In the genomic region with DNA sequence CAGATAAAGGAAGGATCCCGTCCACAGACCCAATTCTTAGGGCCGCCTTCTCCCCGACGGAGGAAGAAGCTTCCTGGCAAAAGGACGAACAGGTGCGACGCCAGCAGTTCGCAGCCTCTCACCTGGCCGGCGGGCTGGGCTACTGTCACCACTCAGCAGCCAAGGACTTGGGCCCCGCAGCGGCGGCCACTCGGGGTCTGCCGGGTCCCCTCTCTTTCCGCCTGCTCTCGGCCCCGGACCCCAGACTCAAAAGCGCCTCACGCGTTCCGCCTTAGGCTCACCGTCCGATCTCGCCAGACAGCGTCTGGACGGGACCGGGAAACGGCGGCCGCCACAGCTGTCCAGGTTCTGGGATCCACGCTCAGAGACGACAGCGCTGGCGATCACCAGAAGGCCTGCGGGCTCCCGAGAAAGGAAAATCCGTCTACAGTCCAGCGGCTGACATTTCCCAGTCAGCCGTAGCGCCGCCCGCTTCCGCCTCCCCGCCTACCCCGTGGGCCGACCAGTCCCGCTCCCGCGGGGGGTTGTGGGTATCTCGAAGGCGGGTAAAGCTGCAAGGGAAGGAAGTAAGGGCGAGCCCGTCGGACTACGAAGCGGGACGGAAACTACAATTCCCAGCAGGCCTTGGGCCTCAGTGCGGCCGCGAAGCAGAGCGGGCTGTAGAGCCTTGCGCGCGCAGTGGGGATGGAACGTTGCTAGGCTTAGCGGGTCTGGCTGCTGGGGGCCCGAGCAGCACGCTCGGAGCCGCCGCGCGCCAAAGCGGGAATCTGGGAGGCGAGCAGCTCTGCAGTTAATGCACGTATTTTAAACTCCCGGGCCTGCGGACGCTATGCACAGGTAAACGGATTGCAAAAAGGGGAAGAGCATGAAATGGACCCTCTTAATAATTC, we compare ENCODE assay signal across 1 cellular context.
TF ChIP-seq lines count a peak whose summit lies in the region.

LMBRD2 (minus strand) TSS at position 454 of the 890 bp plus-strand sequence. CDS start 8,538 bp downstream, outside the sequence.
SKP2 (plus strand) TSS at position 678 of the 890 bp plus-strand sequence; CDS start at position 830, 152 bp downstream.

TF ChIP-seq in K562, 482 proteins besides CTCF, POLR2A, EP300 and RAD21 (continued from another document and continues in another):
- TF ChIP-seq, protein P1, sequence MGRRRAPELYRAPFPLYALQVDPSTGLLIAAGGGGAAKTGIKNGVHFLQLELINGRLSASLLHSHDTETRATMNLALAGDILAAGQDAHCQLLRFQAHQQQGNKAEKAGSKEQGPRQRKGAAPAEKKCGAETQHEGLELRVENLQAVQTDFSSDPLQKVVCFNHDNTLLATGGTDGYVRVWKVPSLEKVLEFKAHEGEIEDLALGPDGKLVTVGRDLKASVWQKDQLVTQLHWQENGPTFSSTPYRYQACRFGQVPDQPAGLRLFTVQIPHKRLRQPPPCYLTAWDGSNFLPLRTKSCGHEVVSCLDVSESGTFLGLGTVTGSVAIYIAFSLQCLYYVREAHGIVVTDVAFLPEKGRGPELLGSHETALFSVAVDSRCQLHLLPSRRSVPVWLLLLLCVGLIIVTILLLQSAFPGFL (CRISPR knock-in tag; IDR thresholded peaks at IDR 0.05), result peak; percentile 83; the same call in 1 of the 2 replicates
- peak; percentile 99 for TF ChIP-seq ZNF143 (CRISPR knock-in tag; IDR thresholded peaks at IDR 0.05)
- peak; percentile 89 for TF ChIP-seq GABPA (tag; conservative IDR thresholded peaks at IDR 0.05; ENCODE audit: low read depth)
- TF ChIP-seq GTF2A2 (tag; IDR thresholded peaks at IDR 0.05), result no peak
- TF ChIP-seq CEBPZ (IDR thresholded peaks at IDR 0.05; ENCODE audit: borderline replicate concordance, low read depth, low read length), result no peak
- TF ChIP-seq CBFA2T3 (IDR thresholded peaks at IDR 0.05), result no peak
- TF ChIP-seq DEAF1 (CRISPR knock-in tag; IDR thresholded peaks at IDR 0.05), result no peak
- no peak for TF ChIP-seq HDGF (IDR thresholded peaks at IDR 0.05)
- TF ChIP-seq, protein P2, sequence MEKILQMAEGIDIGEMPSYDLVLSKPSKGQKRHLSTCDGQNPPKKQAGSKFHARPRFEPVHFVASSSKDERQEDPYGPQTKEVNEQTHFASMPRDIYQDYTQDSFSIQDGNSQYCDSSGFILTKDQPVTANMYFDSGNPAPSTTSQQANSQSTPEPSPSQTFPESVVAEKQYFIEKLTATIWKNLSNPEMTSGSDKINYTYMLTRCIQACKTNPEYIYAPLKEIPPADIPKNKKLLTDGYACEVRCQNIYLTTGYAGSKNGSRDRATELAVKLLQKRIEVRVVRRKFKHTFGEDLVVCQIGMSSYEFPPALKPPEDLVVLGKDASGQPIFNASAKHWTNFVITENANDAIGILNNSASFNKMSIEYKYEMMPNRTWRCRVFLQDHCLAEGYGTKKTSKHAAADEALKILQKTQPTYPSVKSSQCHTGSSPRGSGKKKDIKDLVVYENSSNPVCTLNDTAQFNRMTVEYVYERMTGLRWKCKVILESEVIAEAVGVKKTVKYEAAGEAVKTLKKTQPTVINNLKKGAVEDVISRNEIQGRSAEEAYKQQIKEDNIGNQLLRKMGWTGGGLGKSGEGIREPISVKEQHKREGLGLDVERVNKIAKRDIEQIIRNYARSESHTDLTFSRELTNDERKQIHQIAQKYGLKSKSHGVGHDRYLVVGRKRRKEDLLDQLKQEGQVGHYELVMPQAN (IDR thresholded peaks at IDR 0.05; ENCODE audit: borderline replicate concordance), result peak; percentile 17
- TF ChIP-seq CEBPB (tag; IDR thresholded peaks at IDR 0.05), result no peak
- no peak for TF ChIP-seq PATZ1 (CRISPR knock-in tag; IDR thresholded peaks at IDR 0.05; ENCODE audit: borderline replicate concordance)
- TF ChIP-seq, protein P3, sequence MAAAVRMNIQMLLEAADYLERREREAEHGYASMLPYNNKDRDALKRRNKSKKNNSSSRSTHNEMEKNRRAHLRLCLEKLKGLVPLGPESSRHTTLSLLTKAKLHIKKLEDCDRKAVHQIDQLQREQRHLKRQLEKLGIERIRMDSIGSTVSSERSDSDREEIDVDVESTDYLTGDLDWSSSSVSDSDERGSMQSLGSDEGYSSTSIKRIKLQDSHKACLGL (CRISPR knock-in tag; IDR thresholded peaks at IDR 0.05; ENCODE audit: borderline replicate concordance, poor library complexity, severe bottlenecking), result no peak
- no peak for TF ChIP-seq ZNF146 (CRISPR knock-in tag; IDR thresholded peaks at IDR 0.05; ENCODE audit: unreplicated experiment)
- no peak for TF ChIP-seq CBX2 (IDR thresholded peaks at IDR 0.05; ENCODE audit: insufficient read depth, low read length, poor library complexity, severe bottlenecking)
- no peak for TF ChIP-seq ZNF408 (CRISPR knock-in tag; IDR thresholded peaks at IDR 0.05; ENCODE audit: low read depth)
- TF ChIP-seq, protein P4, sequence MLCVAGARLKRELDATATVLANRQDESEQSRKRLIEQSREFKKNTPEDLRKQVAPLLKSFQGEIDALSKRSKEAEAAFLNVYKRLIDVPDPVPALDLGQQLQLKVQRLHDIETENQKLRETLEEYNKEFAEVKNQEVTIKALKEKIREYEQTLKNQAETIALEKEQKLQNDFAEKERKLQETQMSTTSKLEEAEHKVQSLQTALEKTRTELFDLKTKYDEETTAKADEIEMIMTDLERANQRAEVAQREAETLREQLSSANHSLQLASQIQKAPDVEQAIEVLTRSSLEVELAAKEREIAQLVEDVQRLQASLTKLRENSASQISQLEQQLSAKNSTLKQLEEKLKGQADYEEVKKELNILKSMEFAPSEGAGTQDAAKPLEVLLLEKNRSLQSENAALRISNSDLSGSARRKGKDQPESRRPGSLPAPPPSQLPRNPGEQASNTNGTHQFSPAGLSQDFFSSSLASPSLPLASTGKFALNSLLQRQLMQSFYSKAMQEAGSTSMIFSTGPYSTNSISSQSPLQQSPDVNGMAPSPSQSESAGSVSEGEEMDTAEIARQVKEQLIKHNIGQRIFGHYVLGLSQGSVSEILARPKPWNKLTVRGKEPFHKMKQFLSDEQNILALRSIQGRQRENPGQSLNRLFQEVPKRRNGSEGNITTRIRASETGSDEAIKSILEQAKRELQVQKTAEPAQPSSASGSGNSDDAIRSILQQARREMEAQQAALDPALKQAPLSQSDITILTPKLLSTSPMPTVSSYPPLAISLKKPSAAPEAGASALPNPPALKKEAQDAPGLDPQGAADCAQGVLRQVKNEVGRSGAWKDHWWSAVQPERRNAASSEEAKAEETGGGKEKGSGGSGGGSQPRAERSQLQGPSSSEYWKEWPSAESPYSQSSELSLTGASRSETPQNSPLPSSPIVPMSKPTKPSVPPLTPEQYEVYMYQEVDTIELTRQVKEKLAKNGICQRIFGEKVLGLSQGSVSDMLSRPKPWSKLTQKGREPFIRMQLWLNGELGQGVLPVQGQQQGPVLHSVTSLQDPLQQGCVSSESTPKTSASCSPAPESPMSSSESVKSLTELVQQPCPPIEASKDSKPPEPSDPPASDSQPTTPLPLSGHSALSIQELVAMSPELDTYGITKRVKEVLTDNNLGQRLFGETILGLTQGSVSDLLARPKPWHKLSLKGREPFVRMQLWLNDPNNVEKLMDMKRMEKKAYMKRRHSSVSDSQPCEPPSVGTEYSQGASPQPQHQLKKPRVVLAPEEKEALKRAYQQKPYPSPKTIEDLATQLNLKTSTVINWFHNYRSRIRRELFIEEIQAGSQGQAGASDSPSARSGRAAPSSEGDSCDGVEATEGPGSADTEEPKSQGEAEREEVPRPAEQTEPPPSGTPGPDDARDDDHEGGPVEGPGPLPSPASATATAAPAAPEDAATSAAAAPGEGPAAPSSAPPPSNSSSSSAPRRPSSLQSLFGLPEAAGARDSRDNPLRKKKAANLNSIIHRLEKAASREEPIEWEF (CRISPR knock-in tag; IDR thresholded peaks at IDR 0.05), result no peak
- 0 out of 2 replicates have a peak, but pooled peaks have one; percentile 29 for TF ChIP-seq ZBED1 (IDR thresholded peaks at IDR 0.05)
- peak; percentile 81 for TF ChIP-seq EGR1 (conservative IDR thresholded peaks at IDR 0.05)
- TF ChIP-seq AFF4 (CRISPR knock-in tag; IDR thresholded peaks at IDR 0.05), result peak; percentile 87
- TF ChIP-seq, protein P5, sequence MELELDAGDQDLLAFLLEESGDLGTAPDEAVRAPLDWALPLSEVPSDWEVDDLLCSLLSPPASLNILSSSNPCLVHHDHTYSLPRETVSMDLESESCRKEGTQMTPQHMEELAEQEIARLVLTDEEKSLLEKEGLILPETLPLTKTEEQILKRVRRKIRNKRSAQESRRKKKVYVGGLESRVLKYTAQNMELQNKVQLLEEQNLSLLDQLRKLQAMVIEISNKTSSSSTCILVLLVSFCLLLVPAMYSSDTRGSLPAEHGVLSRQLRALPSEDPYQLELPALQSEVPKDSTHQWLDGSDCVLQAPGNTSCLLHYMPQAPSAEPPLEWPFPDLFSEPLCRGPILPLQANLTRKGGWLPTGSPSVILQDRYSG (tag; conservative IDR thresholded peaks at IDR 0.05; ENCODE audit: low read depth), result no peak
- TF ChIP-seq ZFX (CRISPR knock-in tag; IDR thresholded peaks at IDR 0.05), result peak; percentile 81
- no peak for TF ChIP-seq DLX4 (CRISPR knock-in tag; IDR thresholded peaks at IDR 0.05)
- peak; percentile 69; the same call in 1 of the 2 replicates for TF ChIP-seq E2F3 (CRISPR knock-in tag; IDR thresholded peaks at IDR 0.05)
- TF ChIP-seq MCM2 (IDR thresholded peaks at IDR 0.05; ENCODE audit: low read depth), result no peak
- TF ChIP-seq ZNF263 (CRISPR knock-in tag; IDR thresholded peaks at IDR 0.05; ENCODE audit: borderline replicate concordance), result no peak; the same call in 1 of the 2 replicates
- peak; percentile 27; the same call in 1 of the 2 replicates for TF ChIP-seq MAFK (IDR thresholded peaks at IDR 0.05; ENCODE audit: low read length)
